ENCODE assay signal across 14 cellular contexts in genomic region chr3:100075731-100076543, GRCh38. TPM values are rescaled to one million over a fixed set of nuclear protein-coding genes. Genes with fewer than 3 reads are reported as not detected.
A peak's percentile ranks its signal among the peaks of the same experiment; 100 is the strongest.
DNase-seq lines count a peak whose midpoint lies in the region; ATAC-seq, FAIRE-seq and TF ChIP-seq lines count a peak whose summit lies in the region.
"Had no signal": no experiment of that assay in that cellular context is flagged by ENCODE, and none has a peak within 500 bp of the region (broad histone marks: within the 10 kb centered on the region; RNA-seq: fewer than 3 reads in every experiment).

No MANE protein-coding gene starts in this region.

- no peak for DNase-seq in HFFc6
- DNase-seq in NCI-H82 (lab: John Stamatoyannopoulos, UW), result peak; percentile 55
- no peak for DNase-seq in chondrocyte (ENCODE audit: low spot score)
- no peak for DNase-seq in natural killer cell treated with Interleukin-12 subunit alpha and Interleukin-12 subunit beta and Interleukin-15 and Interleukin-18, amount 100 ng/mL, for 72 hours (ENCODE audit: low spot score)
- no peak for DNase-seq in cortex of kidney (lab: John Stamatoyannopoulos, UW)
- DNase-seq in endothelial cell (ENCODE audit: low spot score), result no peak
- DNase-seq in frontal cortex (ENCODE audit: low spot score in 2 of 2), result no peak
- DNase-seq: amniotic stem cell; effector memory CD8-positive, alpha-beta T cell; head of caudate nucleus; NCI-H2029 treated with DMSO at 0.1 percent for 48 hours; stimulated activated CD4-positive, alpha-beta T cell treated with anti-CD3 and anti-CD28 coated beads, Interleukin-4, amount 100 ng/mL, for 4 hours; stimulated activated naive CD4-positive, alpha-beta T cell treated with Interleukin-2 at 50 U/mL for 16 hours had no signal

- H3K9me3 Mint-ChIP-seq in HFFc6, result no peaks in the 10 kb centered on the region
- no peaks in the 10 kb centered on the region for H3K9me3 Mint-ChIP-seq in chondrocyte (ENCODE audit: low read depth)
- H3K9me3 Mint-ChIP-seq in natural killer cell treated with Interleukin-12 subunit alpha and Interleukin-12 subunit beta and Interleukin-15 and Interleukin-18, amount 100 ng/mL, for 72 hours, result peaks cover 3% of the 10 kb centered on the region
- no peaks in the 10 kb centered on the region for H3K9me3 Mint-ChIP-seq in endothelial cell (ENCODE audit: unreplicated experiment)
- H3K9me3 Mint-ChIP-seq: effector memory CD8-positive, alpha-beta T cell had no signal

- H3K4me1 Mint-ChIP-seq in HFFc6 (ENCODE audit: low read depth) (peaks cover 70% of the 10 kb centered on the region), chondrocyte (ENCODE audit: low read depth) (peaks cover 69% of the 10 kb centered on the region), endothelial cell (ENCODE audit: unreplicated experiment) (peaks cover 47% of the 10 kb centered on the region)
- peaks cover 47 to 57% of the 10 kb centered on the region in 2 donors for H3K4me1 Mint-ChIP-seq in natural killer cell treated with Interleukin-12 subunit alpha and Interleukin-12 subunit beta and Interleukin-15 and Interleukin-18, amount 100 ng/mL, for 72 hours (ENCODE audit: low read depth in 2 of 2)

- H3K4me3 Mint-ChIP-seq in HFFc6 (no peak overlapping the region), chondrocyte (ENCODE audit: unreplicated experiment) (no peak overlapping the region), endothelial cell (ENCODE audit: unreplicated experiment) (no peak overlapping the region)
- peak overlapping the region; percentile 47 for H3K4me3 Mint-ChIP-seq in natural killer cell treated with Interleukin-12 subunit alpha and Interleukin-12 subunit beta and Interleukin-15 and Interleukin-18, amount 100 ng/mL, for 72 hours
- H3K4me3 Mint-ChIP-seq: effector memory CD8-positive, alpha-beta T cell had no signal

- H3K27ac Mint-ChIP-seq in HFFc6 (peak overlapping the region; percentile 59), chondrocyte (ENCODE audit: unreplicated experiment) (peak overlapping the region; percentile 52), endothelial cell (ENCODE audit: unreplicated experiment) (no peak overlapping the region)
- peak overlapping the region; percentile 89 to 93 for H3K27ac Mint-ChIP-seq in natural killer cell treated with Interleukin-12 subunit alpha and Interleukin-12 subunit beta and Interleukin-15 and Interleukin-18, amount 100 ng/mL, for 72 hours
- H3K27ac Mint-ChIP-seq: effector memory CD8-positive, alpha-beta T cell had no signal

- no peak for FAIRE-seq in frontal cortex (lab: Jason Lieb, UNC)
- FAIRE-seq: G401.6 had no signal

- peak in 1 of 2 donors; percentile 18 for ATAC-seq in natural killer cell treated with Interleukin-12 subunit alpha and Interleukin-12 subunit beta and Interleukin-15 and Interleukin-18, amount 100 ng/mL, for 72 hours
- ATAC-seq: effector memory CD8-positive, alpha-beta T cell had no signal

- no peaks in the 10 kb centered on the region; the same call in 1 of the 2 replicates for H3K27me3 Mint-ChIP-seq in HFFc6 (ENCODE audit: insufficient read depth)
- H3K27me3 Mint-ChIP-seq in chondrocyte (ENCODE audit: low read depth), result no peaks in the 10 kb centered on the region
- no peaks in the 10 kb centered on the region for H3K27me3 Mint-ChIP-seq in natural killer cell treated with Interleukin-12 subunit alpha and Interleukin-12 subunit beta and Interleukin-15 and Interleukin-18, amount 100 ng/mL, for 72 hours
- H3K27me3 Mint-ChIP-seq in endothelial cell (ENCODE audit: unreplicated experiment), result peaks cover 2% of the 10 kb centered on the region
- H3K27me3 Mint-ChIP-seq: effector memory CD8-positive, alpha-beta T cell had no signal

- TF ChIP-seq CTCF in HFFc6 (IDR thresholded peaks at IDR 0.05) (no peak), chondrocyte (IDR thresholded peaks at IDR 0.05) (no peak), endothelial cell (IDR thresholded peaks at IDR 0.05; ENCODE audit: unreplicated experiment) (no peak)

- H3K36me3 Mint-ChIP-seq in HFFc6 (ENCODE audit: low read depth) (peaks cover 10% of the 10 kb centered on the region), chondrocyte (ENCODE audit: low read depth) (no peaks in the 10 kb centered on the region), endothelial cell (ENCODE audit: low read depth, unreplicated experiment) (no peaks in the 10 kb centered on the region)
- H3K36me3 Mint-ChIP-seq in natural killer cell treated with Interleukin-12 subunit alpha and Interleukin-12 subunit beta and Interleukin-15 and Interleukin-18, amount 100 ng/mL, for 72 hours, result peaks cover 17% of the 10 kb centered on the region

RNA-seq across cellular contexts. Expression of gene FILIP1L, which starts 38.4 kb away (rescaled TPM):
- total RNA-seq in HFFc6 (2021; fragmentation: NEBNext Ultra II Directional; extraction: Animal tissue kit (Norgen Biotek cat#: 25700)), result 10 to 100 TPM; 37.8 to 54.7 (median 48.2) TPM
- total RNA-seq in chondrocyte, result 61.9 to 122 TPM (median 119 TPM) in 3 replicates
- under 1 TPM in 1 of 2 donors, not detected in 1; 0.19 TPM for total RNA-seq in natural killer cell treated with Interleukin-12 subunit alpha and Interleukin-12 subunit beta and Interleukin-15 and Interleukin-18, amount 100 ng/mL, for 72 hours
- 19.1 TPM for total RNA-seq in endothelial cell (ENCODE audit: unreplicated experiment)
- total RNA-seq in frontal cortex, result 1.2 TPM
